ENCODE assay signal across 7 cellular contexts in the genomic region with DNA sequence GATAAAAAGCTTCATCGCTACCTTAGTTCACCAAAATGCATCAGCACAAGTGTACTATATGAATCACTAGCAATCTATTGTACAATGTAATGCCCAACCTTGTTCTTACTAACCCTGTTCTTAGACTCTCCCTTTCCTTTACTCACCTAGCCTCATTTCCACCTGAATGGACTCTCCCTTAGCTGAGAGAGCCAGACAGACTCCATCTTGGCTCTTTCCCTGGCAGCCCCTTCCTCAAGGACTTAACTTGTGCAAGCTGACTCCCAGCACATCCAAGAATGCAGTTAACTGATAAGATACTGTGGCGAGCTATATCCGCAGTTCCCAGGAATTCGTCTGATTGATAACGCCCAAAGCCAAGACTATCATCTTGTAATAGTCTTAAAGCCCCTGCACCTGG. TPM values are rescaled to one million over a fixed set of nuclear protein-coding genes. Genes with fewer than 3 reads are reported as not detected.
"Had no signal": no experiment of that assay in that cellular context is flagged by ENCODE, and none has a peak within 500 bp of the region (broad histone marks: within the 10 kb centered on the region; RNA-seq: fewer than 3 reads in every experiment).

No MANE protein-coding gene starts in this region.

RNA-seq across cellular contexts. Expression of a gene that starts 10.9 kb away (rescaled TPM):
- total RNA-seq: activated CD4-positive, alpha-beta memory T cell treated with anti-CD3 and anti-CD28 coated beads, Interleukin-2, amount 10 ng/mL, durations not matched to agents 7 days and 5 days; activated CD8-positive, alpha-beta memory T cell treated with anti-CD3 and anti-CD28 coated beads for 36 hours; cardiac septum; Peyer's patch; Right ventricle myocardium superior; SJCRH30 had no signal
- polyA plus RNA-seq: SK-N-SH had no signal
